In the genomic region with DNA sequence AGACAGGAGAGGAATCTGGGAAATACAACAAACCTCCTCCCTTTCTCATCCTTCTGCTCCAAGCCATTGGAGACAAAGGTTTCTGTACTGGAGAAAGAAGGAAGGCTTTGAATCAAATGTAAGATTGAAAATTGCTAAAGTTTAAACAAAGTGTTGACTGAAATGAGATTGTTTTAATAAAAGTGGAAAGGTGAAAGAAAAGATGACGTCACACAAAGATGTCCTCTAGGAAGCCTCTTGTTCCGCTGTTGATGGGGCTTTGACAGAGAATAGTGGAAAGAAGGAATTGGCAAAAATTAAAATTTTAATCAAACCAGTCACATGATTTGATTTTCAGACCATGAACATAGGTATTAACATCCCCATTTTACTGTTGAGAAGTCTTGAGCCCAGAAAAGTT, we compare ENCODE assay signal across 1 cellular context.
TF ChIP-seq lines count a peak whose summit lies in the region.

No MANE protein-coding gene starts in this region.

TF ChIP-seq in GM12878, 131 proteins besides CTCF, POLR2A, EP300 and RAD21 (continued from another document):
- TF ChIP-seq, protein P1, sequence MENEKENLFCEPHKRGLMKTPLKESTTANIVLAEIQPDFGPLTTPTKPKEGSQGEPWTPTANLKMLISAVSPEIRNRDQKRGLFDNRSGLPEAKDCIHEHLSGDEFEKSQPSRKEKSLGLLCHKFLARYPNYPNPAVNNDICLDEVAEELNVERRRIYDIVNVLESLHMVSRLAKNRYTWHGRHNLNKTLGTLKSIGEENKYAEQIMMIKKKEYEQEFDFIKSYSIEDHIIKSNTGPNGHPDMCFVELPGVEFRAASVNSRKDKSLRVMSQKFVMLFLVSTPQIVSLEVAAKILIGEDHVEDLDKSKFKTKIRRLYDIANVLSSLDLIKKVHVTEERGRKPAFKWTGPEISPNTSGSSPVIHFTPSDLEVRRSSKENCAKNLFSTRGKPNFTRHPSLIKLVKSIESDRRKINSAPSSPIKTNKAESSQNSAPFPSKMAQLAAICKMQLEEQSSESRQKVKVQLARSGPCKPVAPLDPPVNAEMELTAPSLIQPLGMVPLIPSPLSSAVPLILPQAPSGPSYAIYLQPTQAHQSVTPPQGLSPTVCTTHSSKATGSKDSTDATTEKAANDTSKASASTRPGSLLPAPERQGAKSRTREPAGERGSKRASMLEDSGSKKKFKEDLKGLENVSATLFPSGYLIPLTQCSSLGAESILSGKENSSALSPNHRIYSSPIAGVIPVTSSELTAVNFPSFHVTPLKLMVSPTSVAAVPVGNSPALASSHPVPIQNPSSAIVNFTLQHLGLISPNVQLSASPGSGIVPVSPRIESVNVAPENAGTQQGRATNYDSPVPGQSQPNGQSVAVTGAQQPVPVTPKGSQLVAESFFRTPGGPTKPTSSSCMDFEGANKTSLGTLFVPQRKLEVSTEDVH (IDR thresholded peaks at IDR 0.05; ENCODE audit: low read depth, partially characterized antibody) = no peak
